9 cellular contexts compared by ENCODE assay signal in genomic region chr6:26224940-26225847, GRCh38.
A peak's percentile ranks its signal among the peaks of the same experiment; 100 is the strongest.
DNase-seq lines count a peak whose midpoint lies in the region; ATAC-seq, FAIRE-seq and TF ChIP-seq lines count a peak whose summit lies in the region.
"Had no signal": no experiment of that assay in that cellular context is flagged by ENCODE, and none has a peak within 500 bp of the region (broad histone marks: within the 10 kb centered on the region; RNA-seq: fewer than 3 reads in every experiment).

No MANE protein-coding gene starts in this region.

- no peak for TF ChIP-seq EP300 in A549 (IDR thresholded peaks at IDR 0.05)

- H3K27ac ChIP-seq in A549, result peak overlapping the region; percentile 93 to 95
- no peak overlapping the region for H3K27ac ChIP-seq in MM.1S (ENCODE audit: low read length)

- no peak for DNase-seq in A549 (ENCODE audit: low read depth in 1 of 2, low spot score in 1 of 2)
- no peak for DNase-seq in MM.1S
- DNase-seq in mesothelial cell of epicardium (ENCODE audit: low spot score in 2 of 2, unreplicated experiment in 2 of 2), result peak in 1 of 2 experiments; percentile 76
- DNase-seq in natural killer cell, result no peak
- no peak for DNase-seq in left colon
- DNase-seq in effector CD8-positive, alpha-beta T cell (lab: John Stamatoyannopoulos, UW), result no peak
- DNase-seq in stimulated activated naive CD4-positive, alpha-beta T cell (lab: John Stamatoyannopoulos, UW), result no peak
- DNase-seq: activated B cell treated with CpG ODN at 0.5 μM for 24 hours had no signal

- no peaks in the 10 kb centered on the region for H3K79me2 ChIP-seq in MM.1S (ENCODE audit: low read length)

- H3K9me3 ChIP-seq in A549 (no peaks in the 10 kb centered on the region; the same call in 2 of the 3 replicates), MM.1S (replicated peaks; ENCODE audit: insufficient read depth, low read length) (no peaks in the 10 kb centered on the region), endocrine pancreas (ENCODE audit: control insufficient read depth, low read length) (no peaks in the 10 kb centered on the region)

- TF ChIP-seq POLR2A in A549 (IDR thresholded peaks at IDR 0.05; ENCODE audit: low read length), result no peak

- H3K4me1 ChIP-seq in A549 (peaks cover 8% of the 10 kb centered on the region; the same call in 2 of the 3 replicates), MM.1S (ENCODE audit: low read length) (peaks cover 13% of the 10 kb centered on the region), endocrine pancreas (ENCODE audit: control insufficient read depth, insufficient read depth, low read length) (no peaks in the 10 kb centered on the region)

- H3K4me3 Mint-ChIP-seq in mesothelial cell of epicardium, result no peak overlapping the region
- H3K4me3 Mint-ChIP-seq in natural killer cell, result no peak overlapping the region
- H3K4me3 Mint-ChIP-seq: activated B cell treated with CpG ODN at 0.5 μM for 24 hours had no signal

- peaks cover 15% of the 10 kb centered on the region for H3F3A ChIP-seq in MM.1S (ENCODE audit: insufficient read depth, low read length)

- no peak overlapping the region for H3K9ac ChIP-seq in MM.1S (ENCODE audit: low read length)
- no peak overlapping the region for H3K9ac ChIP-seq in endocrine pancreas (ENCODE audit: control insufficient read depth, insufficient read depth, low read length)

- H3K4me3 ChIP-seq in A549, result peak overlapping the region; percentile 60
- H3K4me3 ChIP-seq in MM.1S (ENCODE audit: low read length), result no peak overlapping the region
- peak overlapping the region; percentile 75 for H3K4me3 ChIP-seq in endocrine pancreas (ENCODE audit: control insufficient read depth, insufficient read depth, low read length)

- no peak for TF ChIP-seq RAD21 in A549 (conservative IDR thresholded peaks at IDR 0.05 in 1 of 2, IDR thresholded peaks at IDR 0.05 in 1 of 2)

- POLR2A ChIA-PET in A549 (lab: Yijun Ruan, JAX), result interaction anchor here (3.1 kb wide), 1 partner anchor 60 kb away, joined by 15 read pairs; a partner anchor contains a TSS

- H3K27me3 ChIP-seq in MM.1S (replicated peaks; ENCODE audit: insufficient read depth, low read length) (no peaks in the 10 kb centered on the region), endocrine pancreas (ENCODE audit: control insufficient read depth, insufficient read depth, low read length) (peaks cover 3% of the 10 kb centered on the region)

- no peak for FAIRE-seq in A549 (lab: Jason Lieb, UNC)

- H3K4me1 Mint-ChIP-seq in mesothelial cell of epicardium, result peaks cover 20% of the 10 kb centered on the region
- H3K4me1 Mint-ChIP-seq in natural killer cell, result no peaks in the 10 kb centered on the region
- H3K4me1 Mint-ChIP-seq: activated B cell treated with CpG ODN at 0.5 μM for 24 hours had no signal

- H3K36me3 Mint-ChIP-seq in mesothelial cell of epicardium, result no peaks in the 10 kb centered on the region
- no peaks in the 10 kb centered on the region for H3K36me3 Mint-ChIP-seq in natural killer cell

- no peaks in the 10 kb centered on the region for H4K20me1 ChIP-seq in MM.1S (ENCODE audit: insufficient read depth, low read length)

- H3K27me3 Mint-ChIP-seq in mesothelial cell of epicardium (ENCODE audit: low read depth) (no peaks in the 10 kb centered on the region), natural killer cell (ENCODE audit: low read depth in 2 of 2) (no peaks in the 10 kb centered on the region)
- H3K27me3 Mint-ChIP-seq: activated B cell treated with CpG ODN at 0.5 μM for 24 hours had no signal

- WGBS in A549 (ENCODE audit: missing lambda C conversion rate), result 95% methylated on average over 51 of the region's 51 CpGs

- H3K36me3 ChIP-seq in MM.1S (replicated peaks; ENCODE audit: insufficient read depth, low read length) (no peaks in the 10 kb centered on the region), endocrine pancreas (ENCODE audit: control insufficient read depth, insufficient read depth, low read length) (peaks cover 2% of the 10 kb centered on the region)

- CTCF ChIA-PET in A549 (lab: Yijun Ruan, JAX), result interaction anchor here (0.7 to 1.5 kb wide), 3 partner anchors 9 to 46 kb away, joined by 3 to 4 read pairs (median 4); a partner anchor contains a TSS

- H3K4me2 ChIP-seq in A549 (peak overlapping the region; percentile 83), MM.1S (ENCODE audit: low read depth, low read length) (peak overlapping the region; percentile 64; the same call in 1 of the 2 replicates)

- H3K27ac Mint-ChIP-seq in mesothelial cell of epicardium (no peak overlapping the region), natural killer cell (no peak overlapping the region)
- H3K27ac Mint-ChIP-seq: activated B cell treated with CpG ODN at 0.5 μM for 24 hours had no signal

- intact Hi-C loops in natural killer cell (cut with micrococcal nuclease) (loop anchor here (1.0 kb wide), 1 partner anchor 8 kb away; no protein-coding TSS in a partner anchor), left colon (cut with DNase I, micrococcal nuclease) (no loop called here)

- TF ChIP-seq CTCF in A549 (IDR thresholded peaks at IDR 0.05) (no peak), MM.1S (IDR thresholded peaks at IDR 0.05; ENCODE audit: low read length) (no peak), mesothelial cell of epicardium (IDR thresholded peaks at IDR 0.05; ENCODE audit: unreplicated experiment) (peak; percentile 18), natural killer cell (IDR thresholded peaks at IDR 0.05) (no peak)

- no peak overlapping the region for H2AFZ ChIP-seq in MM.1S (ENCODE audit: low read length)

- ATAC-seq in A549 (no peak), natural killer cell (no peak), left colon (no peak)

- no peaks in the 10 kb centered on the region for H3K9me3 Mint-ChIP-seq in mesothelial cell of epicardium
- no peaks in the 10 kb centered on the region for H3K9me3 Mint-ChIP-seq in natural killer cell
- H3K9me3 Mint-ChIP-seq: activated B cell treated with CpG ODN at 0.5 μM for 24 hours had no signal

- H3K9me2 ChIP-seq in MM.1S (replicated peaks; ENCODE audit: insufficient read depth, low read length), result no peaks in the 10 kb centered on the region

TF ChIP-seq in A549, 52 proteins besides CTCF, POLR2A, EP300 and RAD21:
- TF ChIP-seq ESRRA (IDR thresholded peaks at IDR 0.05; ENCODE audit: borderline replicate concordance, low read length) (no peak), CHD4 (IDR thresholded peaks at IDR 0.05; ENCODE audit: borderline replicate concordance) (no peak), NPAS2 (CRISPR knock-in tag; IDR thresholded peaks at IDR 0.05; ENCODE audit: borderline replicate concordance) (no peak), RCOR1 (IDR thresholded peaks at IDR 0.05; ENCODE audit: low read depth, low read length) (no peak), HOXA7 (CRISPR knock-in tag; IDR thresholded peaks at IDR 0.05) (no peak), FOSL2 (IDR thresholded peaks at IDR 0.05) (no peak), FOSL2 (CRISPR knock-in tag; IDR thresholded peaks at IDR 0.05) (no peak), FOSB (CRISPR knock-in tag; IDR thresholded peaks at IDR 0.05) (no peak), HOXB5 (CRISPR knock-in tag; IDR thresholded peaks at IDR 0.05) (no peak), KDM1A (IDR thresholded peaks at IDR 0.05; ENCODE audit: low read depth) (no peak), CEBPB (IDR thresholded peaks at IDR 0.05) (no peak), TFCP2L1 (CRISPR knock-in tag; IDR thresholded peaks at IDR 0.05) (no peak), ELK1 (IDR thresholded peaks at IDR 0.05; ENCODE audit: low read depth, low read length) (no peak)
